In genomic region chr12:88067301-88067700, GRCh38 we compare ENCODE assay signal across 1 cellular context.
TF ChIP-seq lines count a peak whose summit lies in the region.

No MANE protein-coding gene starts in this region.

TF ChIP-seq in IMR-90, 13 proteins besides CTCF, POLR2A, EP300 and RAD21:
- TF ChIP-seq MAFK (IDR thresholded peaks at IDR 0.05; ENCODE audit: low read depth, low read length) = no peak
- no peak for TF ChIP-seq FOS (IDR thresholded peaks at IDR 0.05; ENCODE audit: low read depth, low read length)
- no peak for TF ChIP-seq ELK1 (IDR thresholded peaks at IDR 0.05; ENCODE audit: borderline replicate concordance, low read depth, low read length)
- TF ChIP-seq RCOR1 (IDR thresholded peaks at IDR 0.05; ENCODE audit: insufficient replicate concordance, low read length) = no peak
- no peak for TF ChIP-seq CHD1 (IDR thresholded peaks at IDR 0.05; ENCODE audit: low read depth, low read length)
- TF ChIP-seq MXI1 (IDR thresholded peaks at IDR 0.05; ENCODE audit: borderline replicate concordance, low read depth, low read length) = no peak
- TF ChIP-seq CEBPB (IDR thresholded peaks at IDR 0.05; ENCODE audit: low read depth, low read length) = no peak
- TF ChIP-seq RFX5 (IDR thresholded peaks at IDR 0.05; ENCODE audit: low read depth, low read length) = no peak
- TF ChIP-seq SMC3 (IDR thresholded peaks at IDR 0.05; ENCODE audit: low read depth, low read length) = no peak
- TF ChIP-seq USF2 (IDR thresholded peaks at IDR 0.05; ENCODE audit: low read depth, low read length) = no peak
- no peak for TF ChIP-seq NFE2L2 (IDR thresholded peaks at IDR 0.05; ENCODE audit: low read depth, low read length)
- TF ChIP-seq MAZ (IDR thresholded peaks at IDR 0.05; ENCODE audit: borderline replicate concordance, low read depth, low read length) = no peak
- no peak for TF ChIP-seq BHLHE40 (IDR thresholded peaks at IDR 0.05; ENCODE audit: low read depth, low read length)
